8 cellular contexts compared by ENCODE assay signal in the genomic region with DNA sequence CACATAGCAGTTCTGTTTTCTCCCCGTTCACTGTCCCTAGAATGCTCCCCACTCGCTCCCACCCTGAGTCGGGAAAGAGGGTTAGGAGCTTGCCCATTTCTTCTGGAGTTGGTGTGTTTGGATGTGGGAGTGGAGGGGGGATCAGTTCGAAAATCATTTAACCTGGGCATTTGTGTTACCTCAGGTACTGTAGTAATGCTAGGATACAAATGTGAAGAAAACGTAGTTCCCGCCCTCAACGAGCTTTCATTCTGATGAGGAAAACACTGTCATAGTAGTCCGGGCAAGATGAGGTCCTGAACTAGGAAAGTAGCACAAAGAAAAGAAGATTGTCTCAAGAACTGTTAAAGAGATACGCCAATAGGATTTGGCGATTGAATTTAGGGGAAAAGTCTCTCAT. TPM values are rescaled to one million over a fixed set of nuclear protein-coding genes. Genes with fewer than 3 reads are reported as not detected.
DNase-seq lines count a peak whose midpoint lies in the region; ATAC-seq and TF ChIP-seq lines count a peak whose summit lies in the region.

No MANE protein-coding gene starts in this region.

- no peak for TF ChIP-seq EP300 in upper lobe of left lung (IDR thresholded peaks at IDR 0.05)

- H3K4me1 ChIP-seq in upper lobe of left lung = peaks cover 25 to 38% (median 33%) of the 10 kb centered on the region in 4 donors

- H3K27ac ChIP-seq in upper lobe of left lung = peak overlapping the region; percentile 77 to 84 (median 84)

- no peak for TF ChIP-seq POLR2A in upper lobe of left lung (IDR thresholded peaks at IDR 0.05)

- H3K9me3 ChIP-seq in upper lobe of left lung = no peaks in the 10 kb centered on the region

- in situ Hi-C loops in astrocyte of the cerebellum (cut with HindIII; ENCODE audit: low sequenced_read_pairs) = no loop called here

- H3K27me3 ChIP-seq in upper lobe of left lung = no peaks in the 10 kb centered on the region

- DNase-seq in Right ventricle myocardium inferior (ENCODE audit: missing footprints) (no peak), cardiac septum (ENCODE audit: low spot score) (no peak), astrocyte of the cerebellum (ENCODE audit: low read depth) (no peak), left lobe of liver (ENCODE audit: low spot score) (no peak), upper lobe of left lung (no peak), NCI-H2171 treated with DMSO at 0.1 percent for 48 hours (lab: John Stamatoyannopoulos, UW) (no peak), NCI-H2029 treated with DMSO at 0.1 percent for 48 hours (lab: John Stamatoyannopoulos, UW) (no peak)
- no peak for DNase-seq in activated effector memory CD4-positive, alpha-beta T cell treated with Interleukin-2 at 50 U/mL for 16 hours

- ATAC-seq in Right ventricle myocardium inferior = peak; percentile 6
- peak; percentile 8 for ATAC-seq in left lobe of liver
- ATAC-seq in upper lobe of left lung (ENCODE audit: low FRiP score in 2 of 2) = no peak

- intact Hi-C loops in Right ventricle myocardium inferior (cut with DNase I) (loop anchor here (2.0 to 5.0 kb wide), 2 partner anchors 160 to 208 kb away; partner anchors contain the start of genes CFAP68 and FDXACB1), cardiac septum (cut with DNase I) (loop anchor here (5.0 kb wide), 1 partner anchor 160 kb away; no protein-coding TSS in a partner anchor)

- H3K4me3 ChIP-seq in astrocyte of the cerebellum (ENCODE audit: low read depth, low read length) (peak overlapping the region; percentile 98), upper lobe of left lung (peak overlapping the region; percentile 56 to 82 (median 73))

- peaks cover 28 to 73% (median 52%) of the 10 kb centered on the region in 4 donors for H3K36me3 ChIP-seq in upper lobe of left lung

- WGBS in upper lobe of left lung, 2 donors = 16% methylated on average over 10 of the region's 10 CpGs

- no peak for TF ChIP-seq CTCF in astrocyte of the cerebellum (IDR thresholded peaks at IDR 0.05; ENCODE audit: low read depth, low read length, missing control alignments)
- TF ChIP-seq CTCF in upper lobe of left lung (IDR thresholded peaks at IDR 0.05) = no peak

RNA-seq across cellular contexts. Expression of gene SDHD, which starts 0.5 kb away (rescaled TPM):
- total RNA-seq in Right ventricle myocardium inferior = 281 TPM
- 209 TPM for total RNA-seq in cardiac septum
- 168 TPM for total RNA-seq in left lobe of liver
- total RNA-seq in upper lobe of left lung = 100 to 1,000 TPM in 1 of 6 donors, 10 to 100 TPM in 5; 27.5 to 107 (median 78.8) TPM

RNA-seq across cellular contexts. Expression of gene TIMM8B, which starts 0.7 kb away (rescaled TPM):
- total RNA-seq in Right ventricle myocardium inferior (176 TPM), cardiac septum (100 TPM), left lobe of liver (34.5 TPM), upper lobe of left lung (10 to 100 TPM; 10.8 to 50.7 (median 31.3) TPM)

RNA-seq across cellular contexts. Expression of gene NKAPD1, which starts 13.1 kb away (rescaled TPM):
- total RNA-seq in Right ventricle myocardium inferior (8.1 TPM), cardiac septum (9.7 TPM), left lobe of liver (5.6 TPM), upper lobe of left lung (10 to 100 TPM in 5 of 6 donors, 1 to 10 TPM in 1; 8.3 to 24.5 (median 14.9) TPM)

RNA-seq across cellular contexts. Expression of gene PIH1D2, which starts 13.4 kb away (rescaled TPM):
- 1.2 TPM for total RNA-seq in Right ventricle myocardium inferior
- 2.0 TPM for total RNA-seq in cardiac septum
- 0.91 TPM for total RNA-seq in left lobe of liver
- 10 to 100 TPM in 1 of 6 donors, 1 to 10 TPM in 5; 1.2 to 24.1 (median 4.0) TPM for total RNA-seq in upper lobe of left lung

Comparison
In these comparisons a context has a peak if more than half of its experiments do, and no peak if none do; other contexts are left out.
1. ATAC-seq: peak in Right ventricle myocardium inferior (single experiment) and left lobe of liver (single experiment); none in upper lobe of left lung (0 of 2).